29 cellular contexts compared by ENCODE assay signal in the genomic region with DNA sequence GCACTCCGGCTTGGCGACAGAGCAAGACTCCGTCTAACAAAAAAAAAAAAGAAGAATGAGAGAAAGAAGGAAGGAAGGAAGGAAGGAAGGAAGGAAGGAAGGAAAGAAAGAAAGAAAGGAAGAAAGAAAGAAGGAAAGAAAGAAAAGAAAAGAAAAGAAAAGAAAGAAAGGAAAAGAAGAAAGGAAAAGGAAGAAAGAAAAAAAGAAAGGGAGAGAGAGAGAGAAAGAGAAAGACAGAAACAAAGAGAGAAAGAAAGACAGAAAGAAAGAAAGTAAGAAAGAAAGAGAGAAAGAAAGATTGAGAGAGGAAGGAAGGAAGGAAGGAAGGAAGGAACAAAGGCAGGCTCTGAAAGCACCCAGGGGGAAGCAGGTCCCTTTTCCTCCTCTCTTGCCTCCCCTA.
DNase-seq lines count a peak whose midpoint lies in the region; ATAC-seq and TF ChIP-seq lines count a peak whose summit lies in the region.
"Had no signal": no experiment of that assay in that cellular context is flagged by ENCODE, and none has a peak within 500 bp of the region (broad histone marks: within the 10 kb centered on the region; RNA-seq: fewer than 3 reads in every experiment).

No MANE protein-coding gene starts in this region.

- peak overlapping the region; percentile 83 for H3K27ac Mint-ChIP-seq in activated CD4-positive, alpha-beta T cell treated with anti-CD3 and anti-CD28 coated beads, Interleukin-2, amount 10 ng/mL, durations not matched to agents 7 days and 5 days
- peak overlapping the region; percentile 89 to 99 for H3K27ac Mint-ChIP-seq in T-cell
- H3K27ac Mint-ChIP-seq in immature natural killer cell = peak overlapping the region; percentile 36 to 91 (median 60)
- H3K27ac Mint-ChIP-seq: stimulated activated naive B cell treated with anti-CD40 and anti-IgM and Interleukin-4, amounts not matched to agents 10 μg/mL and 1 μg/mL and 100 μg/mL, for 72 hours had no signal

- no peak for TF ChIP-seq CTCF in ovary (IDR thresholded peaks at IDR 0.05)

- no peak for DNase-seq in activated CD4-positive, alpha-beta T cell treated with anti-CD3 and anti-CD28 coated beads, Interleukin-2, amount 10 ng/mL, durations not matched to agents 7 days and 5 days
- no peak for DNase-seq in activated CD4-positive, alpha-beta T cell treated with anti-CD3 and anti-CD28 coated beads for 4 hours
- no peak for DNase-seq in T-cell
- DNase-seq in immature natural killer cell = no peak
- no peak for DNase-seq in DMS153 treated with DMSO at 0.1 percent for 48 hours (lab: John Stamatoyannopoulos, UW; ENCODE audit: unreplicated experiment)
- no peak for DNase-seq in OCI-M1 (lab: John Stamatoyannopoulos, UW)
- no peak for DNase-seq in ovary
- DNase-seq: activated CD4-positive, CD25-positive, alpha-beta regulatory T cell treated with anti-CD3 and anti-CD28 coated beads, Interleukin-2, amount 50 U/mL, for 72 hours; activated T-cell treated with anti-CD3 and anti-CD28 coated beads, Interleukin-2, amount 50 U/mL, for 4 hours; DMS153; hippocampal formation; Kasumi-1; left cardiac atrium; NCI-H1417 treated with DMSO at 0.1 percent for 48 hours; NCI-H2081; NCI-H226; NCI-H526 treated with DMSO at 0.1 percent for 48 hours; NK-92 treated with Interleukin-12 subunit alpha and Interleukin-12 subunit beta, amount 100 ng/mL, for 24 hours; PC-3; stimulated activated naive B cell treated with anti-CD40 and anti-IgM and Interleukin-4, amounts not matched to agents 10 μg/mL and 1 μg/mL and 100 μg/mL, for 72 hours; upper lobe of right lung had no signal

- H3K36me3 ChIP-seq in BLaER1 treated with 17β-estradiol and CSF1 and Interleukin-3, amounts not matched to agents 10 nM and 100 nM = no peaks in the 10 kb centered on the region; a peak in 1 of 22 replicates
- no peaks in the 10 kb centered on the region for H3K36me3 ChIP-seq in ovary
- H3K36me3 ChIP-seq: ascending aorta, upper lobe of right lung had no signal

- 0 out of 22 replicates have a peak overlapping the region, but pooled peaks of 1 of the 11 experiments have one; percentile 10 for H3K27ac ChIP-seq in BLaER1 treated with 17β-estradiol and CSF1 and Interleukin-3, amounts not matched to agents 10 nM and 100 nM
- H3K27ac ChIP-seq in ovary = no peak overlapping the region
- H3K27ac ChIP-seq: ascending aorta, epithelial cell of prostate, SK-N-MC, upper lobe of right lung had no signal

- no peak for ATAC-seq in T-cell (replicated peaks in 1 of 4)
- ATAC-seq: activated naive CD4-positive, alpha-beta T cell treated with anti-CD3 and anti-CD28 coated beads, Interleukin-2, amount 50 U/mL, for 72 hours; activated T-cell treated with anti-CD3 and anti-CD28 coated beads, Interleukin-2, amount 50 U/mL, for 4 hours; HCT116; HepG2; left cardiac atrium; PC-3; stimulated activated naive B cell treated with anti-CD40 and anti-IgM and Interleukin-4, amounts not matched to agents 10 μg/mL and 1 μg/mL and 100 μg/mL, for 72 hours; upper lobe of right lung had no signal

- CTCF ChIA-PET in activated CD4-positive, alpha-beta T cell treated with anti-CD3 and anti-CD28 coated beads, Interleukin-2, amount 10 ng/mL, durations not matched to agents 7 days and 5 days (lab: Charles Lee) = interaction anchor here (0.9 to 1.7 kb wide), 4 partner anchors 11 to 77 kb away, joined by 3 to 6 read pairs (median 4); no protein-coding TSS in a partner anchor
- CTCF ChIA-PET in T-cell (lab: Charles Lee) = interaction anchor here in 1 of 2 donors (0.7 kb wide), 1 partner anchor 18 kb away, joined by 3 read pairs; no protein-coding TSS in a partner anchor

- H3K27me3 ChIP-seq in BLaER1 treated with 17β-estradiol and CSF1 and Interleukin-3, amounts not matched to agents 10 nM and 100 nM = no peaks in the 10 kb centered on the region
- H3K27me3 ChIP-seq in ovary = no peaks in the 10 kb centered on the region
- H3K27me3 ChIP-seq: ascending aorta, upper lobe of right lung had no signal

- peaks cover 31% of the 10 kb centered on the region for H3K36me3 Mint-ChIP-seq in activated CD4-positive, alpha-beta T cell treated with anti-CD3 and anti-CD28 coated beads, Interleukin-2, amount 10 ng/mL, durations not matched to agents 7 days and 5 days (ENCODE audit: low read depth)
- H3K36me3 Mint-ChIP-seq in T-cell = peaks cover 4% of the 10 kb centered on the region
- H3K36me3 Mint-ChIP-seq in immature natural killer cell = peaks cover 0 to 4% (median 0%) of the 10 kb centered on the region in 3 donors

- peaks cover 0 to 32% (median 18%) of the 10 kb centered on the region in 11 experiments; a peak in 18 of 22 replicates for H3K9me3 ChIP-seq in BLaER1 treated with 17β-estradiol and CSF1 and Interleukin-3, amounts not matched to agents 10 nM and 100 nM (replicated peaks in 1 of 11)
- H3K9me3 ChIP-seq in ovary = no peaks in the 10 kb centered on the region
- H3K9me3 ChIP-seq: ascending aorta, upper lobe of right lung had no signal

- TF ChIP-seq EP300 in ovary (IDR thresholded peaks at IDR 0.05) = no peak

- H3K4me2 ChIP-seq in BLaER1 treated with 17β-estradiol and CSF1 and Interleukin-3, amounts not matched to agents 10 nM and 100 nM = peak overlapping the region in 10 of 11 experiments; percentile 1 to 86 (median 74); a peak in 14 of 22 replicates

- TF ChIP-seq POLR2A in ovary (IDR thresholded peaks at IDR 0.05) = no peak

- H3K4me1 ChIP-seq in BLaER1 treated with 17β-estradiol and CSF1 and Interleukin-3, amounts not matched to agents 10 nM and 100 nM = peaks cover 55 to 98% (median 89%) of the 10 kb centered on the region in 10 experiments
- H3K4me1 ChIP-seq in ovary (ENCODE audit: insufficient read depth) = no peaks in the 10 kb centered on the region
- H3K4me1 ChIP-seq: ascending aorta, upper lobe of right lung had no signal

- POLR2A ChIA-PET in activated CD4-positive, alpha-beta T cell treated with anti-CD3 and anti-CD28 coated beads, Interleukin-2, amount 10 ng/mL, durations not matched to agents 7 days and 5 days (lab: Charles Lee) = no interaction called here
- POLR2A ChIA-PET in T-cell (lab: Charles Lee) = interaction anchor here in 1 of 2 donors (0.6 to 0.8 kb wide), 3 partner anchors 89 to 171 kb away, joined by 3 to 5 read pairs (median 5); no protein-coding TSS in a partner anchor

- intact Hi-C loops in ovary (cut with DNase I) = no loop called here

- no peak overlapping the region for H3K9ac ChIP-seq in BLaER1 treated with 17β-estradiol and CSF1 and Interleukin-3, amounts not matched to agents 10 nM and 100 nM

- WGBS in ovary, 3 donors = 95 to 100% (median 100%) methylated on average over 3 of the region's 3 CpGs

- no peak overlapping the region for H3K4me3 ChIP-seq in BLaER1 treated with 17β-estradiol and CSF1 and Interleukin-3, amounts not matched to agents 10 nM and 100 nM
- H3K4me3 ChIP-seq in ovary = no peak overlapping the region
- H3K4me3 ChIP-seq: ascending aorta, lung, SK-N-MC, upper lobe of right lung had no signal

- H3K9me3 Mint-ChIP-seq in activated CD4-positive, alpha-beta T cell treated with anti-CD3 and anti-CD28 coated beads, Interleukin-2, amount 10 ng/mL, durations not matched to agents 7 days and 5 days = peaks cover 9% of the 10 kb centered on the region
- H3K9me3 Mint-ChIP-seq in T-cell (no peaks in the 10 kb centered on the region), immature natural killer cell (no peaks in the 10 kb centered on the region)
- H3K9me3 Mint-ChIP-seq: activated T-cell treated with anti-CD3 and anti-CD28 coated beads, Interleukin-2, amount 50 U/mL, for 4 hours had no signal

- no peak overlapping the region for H3K4me3 Mint-ChIP-seq in activated CD4-positive, alpha-beta T cell treated with anti-CD3 and anti-CD28 coated beads, Interleukin-2, amount 10 ng/mL, durations not matched to agents 7 days and 5 days
- H3K4me3 Mint-ChIP-seq in T-cell = peak overlapping the region in 1 of 3 donors; percentile 58
- no peak overlapping the region for H3K4me3 Mint-ChIP-seq in immature natural killer cell
- H3K4me3 Mint-ChIP-seq: activated T-cell treated with anti-CD3 and anti-CD28 coated beads, Interleukin-2, amount 50 U/mL, for 4 hours; stimulated activated naive B cell treated with anti-CD40 and anti-IgM and Interleukin-4, amounts not matched to agents 10 μg/mL and 1 μg/mL and 100 μg/mL, for 72 hours had no signal

- H4K20me1 ChIP-seq in BLaER1 treated with 17β-estradiol and CSF1 and Interleukin-3, amounts not matched to agents 10 nM and 100 nM = no peaks in the 10 kb centered on the region

- H3K27me3 Mint-ChIP-seq in activated CD4-positive, alpha-beta T cell treated with anti-CD3 and anti-CD28 coated beads, Interleukin-2, amount 10 ng/mL, durations not matched to agents 7 days and 5 days = no peaks in the 10 kb centered on the region
- H3K27me3 Mint-ChIP-seq in T-cell = no peaks in the 10 kb centered on the region
- peaks cover 4 to 9% (median 8%) of the 10 kb centered on the region in 3 donors for H3K27me3 Mint-ChIP-seq in immature natural killer cell (ENCODE audit: low read depth in 3 of 3)
- H3K27me3 Mint-ChIP-seq: stimulated activated naive B cell treated with anti-CD40 and anti-IgM and Interleukin-4, amounts not matched to agents 10 μg/mL and 1 μg/mL and 100 μg/mL, for 72 hours had no signal

- H3K4me1 Mint-ChIP-seq in activated CD4-positive, alpha-beta T cell treated with anti-CD3 and anti-CD28 coated beads, Interleukin-2, amount 10 ng/mL, durations not matched to agents 7 days and 5 days = peaks cover 73% of the 10 kb centered on the region
- H3K4me1 Mint-ChIP-seq in T-cell = peaks cover 89 to 95% (median 94%) of the 10 kb centered on the region in 3 donors
- peaks cover 61 to 69% of the 10 kb centered on the region in 2 donors for H3K4me1 Mint-ChIP-seq in immature natural killer cell
